12 cellular contexts compared by ENCODE assay signal in the genomic region with DNA sequence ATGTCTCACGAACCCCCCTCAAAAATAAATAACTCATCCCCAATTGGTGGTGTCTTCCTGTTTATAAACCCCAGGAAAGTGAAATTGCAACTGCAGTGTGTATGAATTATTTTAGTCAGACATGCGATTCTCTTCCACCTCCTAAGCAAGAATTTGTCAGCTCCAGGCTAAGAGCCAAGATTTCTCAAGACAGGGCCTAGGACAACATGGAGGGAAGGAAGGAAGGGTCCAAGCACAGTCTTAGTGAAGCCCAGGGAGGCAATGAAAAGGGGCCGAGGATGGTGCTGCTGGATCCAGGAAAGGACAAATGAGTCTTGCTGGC. TPM values are rescaled to one million over a fixed set of nuclear protein-coding genes. Genes with fewer than 3 reads are reported as not detected.
DNase-seq lines count a peak whose midpoint lies in the region; ATAC-seq, FAIRE-seq and TF ChIP-seq lines count a peak whose summit lies in the region.
"Had no signal": no experiment of that assay in that cellular context is flagged by ENCODE, and none has a peak within 500 bp of the region (broad histone marks: within the 10 kb centered on the region; RNA-seq: fewer than 3 reads in every experiment).

No MANE protein-coding gene starts in this region.

- BruUV-seq in A673 (replicated peaks; lab: Mats Ljungman, UMichigan): no TSS peak

- DNase-seq in A673 (ENCODE audit: low spot score): peak; percentile 19
- no peak for DNase-seq in activated B cell treated with CpG ODN at 0.5 μM for 24 hours
- DNase-seq in immature natural killer cell: no peak
- no peak for DNase-seq in H4 (ENCODE audit: low spot score)
- no peak for DNase-seq in tibial artery
- DNase-seq in RCC 7860 (ENCODE audit: low spot score): no peak
- DNase-seq: CD8-positive, alpha-beta T cell; endodermal cell had no signal

- H3K27ac Mint-ChIP-seq in activated B cell treated with CpG ODN at 0.5 μM for 24 hours (peak overlapping the region; percentile 82), immature natural killer cell (peak overlapping the region; percentile 5 to 85 (median 64))
- H3K27ac Mint-ChIP-seq: CD8-positive, alpha-beta T cell; endodermal cell; progenitor cell of endocrine pancreas had no signal

- POLR2A ChIA-PET in A673 (lab: Charles Lee; ENCODE audit: low non-redundant PET): no interaction called here
- POLR2A ChIA-PET in activated B cell treated with CpG ODN at 0.5 μM for 24 hours (lab: Charles Lee): interaction anchor here (0.6 kb wide), 1 partner anchor 111 kb away, joined by 4 read pairs; no protein-coding TSS in a partner anchor

- H3K9me3 ChIP-seq in A673 (ENCODE audit: low read depth, low read length, poor library complexity, severe bottlenecking): no peaks in the 10 kb centered on the region
- H3K9me3 ChIP-seq in tibial artery: no peaks in the 10 kb centered on the region
- H3K9me3 ChIP-seq: vagina had no signal

- H3K4me3 ChIP-seq in A673 (ENCODE audit: low read depth, low read length, poor library complexity, severe bottlenecking) (no peak overlapping the region), GM08714 (ENCODE audit: low read length) (peak overlapping the region; percentile 32; the same call in 1 of the 2 replicates), tibial artery (no peak overlapping the region)
- H3K4me3 ChIP-seq: vagina had no signal

- no peaks in the 10 kb centered on the region for H3K36me3 Mint-ChIP-seq in activated B cell treated with CpG ODN at 0.5 μM for 24 hours (ENCODE audit: low read depth)
- no peaks in the 10 kb centered on the region for H3K36me3 Mint-ChIP-seq in immature natural killer cell
- H3K36me3 Mint-ChIP-seq: CD8-positive, alpha-beta T cell had no signal

- H3K4me1 Mint-ChIP-seq in activated B cell treated with CpG ODN at 0.5 μM for 24 hours (peaks cover 97% of the 10 kb centered on the region), immature natural killer cell (peaks cover 67 to 88% of the 10 kb centered on the region in 2 donors)

- H3K36me3 ChIP-seq in A673 (ENCODE audit: insufficient read depth, low read length, poor library complexity, severe bottlenecking): no peaks in the 10 kb centered on the region
- H3K36me3 ChIP-seq in tibial artery: no peaks in the 10 kb centered on the region
- H3K36me3 ChIP-seq: vagina had no signal

- H3K4me3 Mint-ChIP-seq in activated B cell treated with CpG ODN at 0.5 μM for 24 hours (no peak overlapping the region), immature natural killer cell (peak overlapping the region; percentile 33 to 65 (median 60))
- H3K4me3 Mint-ChIP-seq: CD8-positive, alpha-beta T cell; endodermal cell had no signal

- H3K27me3 ChIP-seq in A673 (replicated peaks; ENCODE audit: insufficient read depth, low read depth, low read length, poor library complexity): peaks cover 7% of the 10 kb centered on the region
- H3K27me3 ChIP-seq in tibial artery: no peaks in the 10 kb centered on the region
- H3K27me3 ChIP-seq: vagina had no signal

- no peak for ATAC-seq in activated B cell treated with CpG ODN at 0.5 μM for 24 hours (ENCODE audit: low read depth)
- no peak for ATAC-seq in HG03378 (IDR thresholded peaks at IDR 0.05; ENCODE audit: unreplicated experiment)
- ATAC-seq: CD8-positive, alpha-beta T cell had no signal

- H3K4me1 ChIP-seq in A673 (ENCODE audit: insufficient read depth, low read length, poor library complexity, severe bottlenecking): peaks cover 12% of the 10 kb centered on the region
- H3K4me1 ChIP-seq in tibial artery: no peaks in the 10 kb centered on the region

- TF ChIP-seq CTCF in A673 (conservative IDR thresholded peaks at IDR 0.05; ENCODE audit: low read depth, low read length): no peak
- no peak for TF ChIP-seq CTCF in activated B cell treated with CpG ODN at 0.5 μM for 24 hours (IDR thresholded peaks at IDR 0.05)
- TF ChIP-seq CTCF in tibial artery (IDR thresholded peaks at IDR 0.05): no peak

- H3K27me3 Mint-ChIP-seq in activated B cell treated with CpG ODN at 0.5 μM for 24 hours (no peaks in the 10 kb centered on the region), immature natural killer cell (ENCODE audit: low read depth in 3 of 3) (peaks cover 0 to 7% (median 0%) of the 10 kb centered on the region in 3 donors)
- H3K27me3 Mint-ChIP-seq: progenitor cell of endocrine pancreas had no signal

- H3K27ac ChIP-seq in A673 (ENCODE audit: low read depth, low read length, poor library complexity, severe bottlenecking) (no peak overlapping the region), tibial artery (no peak overlapping the region)
- H3K27ac ChIP-seq: vagina had no signal

- FAIRE-seq in RCC 7860 (lab: Jason Lieb, UNC): no peak

- intact Hi-C loops in A673 (cut with micrococcal nuclease; ENCODE audit: unreplicated experiment): no loop called here
- intact Hi-C loops in activated B cell treated with CpG ODN at 0.5 μM for 24 hours (cut with micrococcal nuclease): no loop called here
- intact Hi-C loops in tibial artery (cut with DNase I; ENCODE audit: low total_unique reads): no loop called here

- CTCF ChIA-PET in A673 (lab: Charles Lee): no interaction called here
- CTCF ChIA-PET in activated B cell treated with CpG ODN at 0.5 μM for 24 hours (lab: Charles Lee): no interaction called here

- H3K9me3 Mint-ChIP-seq in activated B cell treated with CpG ODN at 0.5 μM for 24 hours (no peaks in the 10 kb centered on the region), immature natural killer cell (no peaks in the 10 kb centered on the region)
- H3K9me3 Mint-ChIP-seq: CD8-positive, alpha-beta T cell had no signal

RNA-seq across cellular contexts. Expression of a gene that starts 20.0 kb away (rescaled TPM):
- 10.1 and 10.2 TPM in 2 replicates for total RNA-seq in A673 (2021)
- 86.3 and 101 TPM in 2 replicates for total RNA-seq in activated B cell treated with CpG ODN at 0.5 μM for 24 hours
- polyA plus RNA-seq in immature natural killer cell: 100 to 1,000 TPM in 1 of 3 donors, 10 to 100 TPM in 2; 82.8 to 200 (median 95.6) TPM
- total RNA-seq in H4 (2014; rRNA removed; shearing (Covaris generic)): 26.8 and 29.6 TPM in 2 replicates
